ENCODE assay signal across 8 cellular contexts in the genomic region with DNA sequence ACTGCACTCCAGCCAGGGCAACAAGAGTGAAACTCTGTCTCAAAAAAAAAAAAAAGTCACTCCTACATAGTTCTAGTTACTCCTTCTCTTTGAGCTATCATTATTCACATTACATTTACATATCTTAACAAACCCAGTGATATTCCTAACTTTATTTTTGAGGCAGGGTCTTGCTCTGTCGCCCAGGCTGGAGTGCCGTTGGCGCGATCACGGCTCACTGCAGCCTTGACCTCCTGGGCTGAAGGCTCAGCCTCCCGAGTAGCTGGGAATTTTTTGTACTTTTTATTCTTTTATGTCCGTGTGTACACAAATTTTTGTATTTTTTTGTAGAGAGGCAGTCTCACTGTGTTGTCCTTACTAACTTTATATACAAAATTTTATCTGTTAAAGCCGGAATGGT. TPM values are rescaled to one million over a fixed set of nuclear protein-coding genes. Genes with fewer than 3 reads are reported as not detected.
A peak's percentile ranks its signal among the peaks of the same experiment; 100 is the strongest.
DNase-seq lines count a peak whose midpoint lies in the region; ATAC-seq and TF ChIP-seq lines count a peak whose summit lies in the region.

No MANE protein-coding gene starts in this region.

- H2AFZ ChIP-seq in ACC112 (ENCODE audit: low read length, unreplicated experiment) = no peak overlapping the region

- H3K4me3 ChIP-seq in ACC112 (ENCODE audit: low read depth, low read length) (peak overlapping the region; percentile 94), HEK293 (ENCODE audit: low read depth, low read length) (no peak overlapping the region), adipocyte (ENCODE audit: low read length) (peak overlapping the region; percentile 88)

- H3K27ac ChIP-seq in ACC112 (ENCODE audit: low read depth, low read length) (peak overlapping the region; percentile 6; the same call in 1 of the 2 replicates), HEK293 (ENCODE audit: extremely low read depth, low read depth, low read length) (peak overlapping the region; percentile 100; the same call in 1 of the 2 replicates)

- no peaks in the 10 kb centered on the region for H3K27me3 Mint-ChIP-seq in mesothelial cell of epicardium (ENCODE audit: low read depth)

- no peak for DNase-seq in adipocyte (ENCODE audit: low read depth)
- no peak for DNase-seq in mesothelial cell of epicardium (ENCODE audit: low spot score in 2 of 2, unreplicated experiment in 2 of 2)
- DNase-seq in DMS79 (lab: John Stamatoyannopoulos, UW) = no peak
- no peak for DNase-seq in epidermal melanocyte (ENCODE audit: insufficient read length, low spot score)
- no peak for DNase-seq in stimulated activated CD4-positive, alpha-beta T cell treated with anti-CD3 and anti-CD28 coated beads, Interleukin-1b, Interleukin-23, amount 100 ng/mL, for 48 hours

- H3K9me3 ChIP-seq in HEK293 (ENCODE audit: control insufficient read depth, insufficient read depth, low read depth, low read length) = no peaks in the 10 kb centered on the region
- H3K9me3 ChIP-seq in adipocyte (ENCODE audit: control insufficient read depth, low read length) = no peaks in the 10 kb centered on the region

- peak overlapping the region; percentile 100 for H3K4me3 Mint-ChIP-seq in mesothelial cell of epicardium

- H3K9me3 Mint-ChIP-seq in mesothelial cell of epicardium = no peaks in the 10 kb centered on the region

- H3K36me3 ChIP-seq in ACC112 (ENCODE audit: insufficient read depth, low read length) (peaks cover 17% of the 10 kb centered on the region; the same call in 1 of the 2 replicates), HEK293 (ENCODE audit: control insufficient read depth in 2 of 2, insufficient read depth in 1 of 2, low read length in 2 of 2) (peaks cover 15 to 65% of the 10 kb centered on the region in 2 experiments; a peak in 2 of 3 replicates), adipocyte (ENCODE audit: control insufficient read depth, insufficient read depth, low read length, severe bottlenecking) (peaks cover 59% of the 10 kb centered on the region)

- no peak for ATAC-seq in GM21528 (IDR thresholded peaks at IDR 0.05; ENCODE audit: low FRiP score, unreplicated experiment)

- H3K27ac Mint-ChIP-seq in mesothelial cell of epicardium = peak overlapping the region; percentile 100

- POLR2A ChIA-PET in HEK293 (lab: Yijun Ruan, JAX) = interaction anchor here (0.6 to 1.6 kb wide), 4 partner anchors 24 to 69 kb away, joined by 3 to 4 read pairs (median 3); no protein-coding TSS in a partner anchor

- peak overlapping the region; percentile 67 for H3K9ac ChIP-seq in adipocyte (ENCODE audit: low read length)

- H3K36me3 Mint-ChIP-seq in mesothelial cell of epicardium = peaks cover 23% of the 10 kb centered on the region

- no peaks in the 10 kb centered on the region for H3K27me3 ChIP-seq in ACC112 (ENCODE audit: insufficient read depth, low read length)
- H3K27me3 ChIP-seq in adipocyte (replicated peaks; ENCODE audit: control insufficient read depth, insufficient read depth, low read length) = no peaks in the 10 kb centered on the region

- peaks cover 2% of the 10 kb centered on the region for H3K4me1 ChIP-seq in ACC112 (ENCODE audit: control insufficient read depth, insufficient read depth, low read length, unreplicated experiment)
- peaks cover 13% of the 10 kb centered on the region for H3K4me1 ChIP-seq in HEK293 (ENCODE audit: control insufficient read depth, insufficient read depth, low read length)
- H3K4me1 ChIP-seq in adipocyte (ENCODE audit: control insufficient read depth, insufficient read depth, low read length) = peaks cover 17% of the 10 kb centered on the region

- CTCF ChIA-PET in HEK293 (lab: Yijun Ruan, JAX) = interaction anchor here (0.6 to 1.3 kb wide), 7 partner anchors 12 to 193 kb away, joined by 3 to 4 read pairs (median 3); a partner anchor contains a TSS

- peaks cover 12% of the 10 kb centered on the region for H3K4me1 Mint-ChIP-seq in mesothelial cell of epicardium

- peaks cover 31% of the 10 kb centered on the region for H3K79me2 ChIP-seq in ACC112 (ENCODE audit: control insufficient read depth, insufficient read depth, low read length, unreplicated experiment)

- TF ChIP-seq CTCF in HEK293 (tag by site-specific recombination; IDR thresholded peaks at IDR 0.05) = no peak
- TF ChIP-seq CTCF in mesothelial cell of epicardium (IDR thresholded peaks at IDR 0.05; ENCODE audit: unreplicated experiment) = no peak

TF ChIP-seq in HEK293, 187 proteins besides CTCF, POLR2A, EP300 and RAD21:
- TF ChIP-seq SCRT2 (tag by site-specific recombination; IDR thresholded peaks at IDR 0.05) (no peak), ZNF121 (tag by site-specific recombination; IDR thresholded peaks at IDR 0.05) (peak; percentile 99)

RNA-seq across cellular contexts. Expression of a gene that starts 0.6 kb away (rescaled TPM):
- 1,014 to 1,040 TPM (median 1,034 TPM) in 3 replicates for total RNA-seq in mesothelial cell of epicardium

RNA-seq across cellular contexts. Expression of a gene that starts 12.3 kb away (rescaled TPM):
- total RNA-seq in mesothelial cell of epicardium = 2.3 to 2.8 TPM (median 2.4 TPM) in 3 replicates

RNA-seq across cellular contexts. Expression of a gene that starts 30.2 kb away (rescaled TPM):
- total RNA-seq in mesothelial cell of epicardium = 130 to 134 TPM (median 131 TPM) in 3 replicates

RNA-seq across cellular contexts. Expression of a gene that starts 36.3 kb away (rescaled TPM):
- 41.5 to 44.5 TPM (median 42.6 TPM) in 3 replicates for total RNA-seq in mesothelial cell of epicardium

RNA-seq across cellular contexts. Expression of a gene that starts 41.4 kb away (rescaled TPM):
- 29.4 to 34.2 TPM (median 30.0 TPM) in 3 replicates for total RNA-seq in mesothelial cell of epicardium
